ENCODE assay signal across 12 cellular contexts in genomic region chr6:11230158-11231107, GRCh38. TPM values are rescaled to one million over a fixed set of nuclear protein-coding genes. Genes with fewer than 3 reads are reported as not detected.
DNase-seq lines count a peak whose midpoint lies in the region; ATAC-seq and TF ChIP-seq lines count a peak whose summit lies in the region.
"Had no signal": no experiment of that assay in that cellular context is flagged by ENCODE, and none has a peak within 500 bp of the region (broad histone marks: within the 10 kb centered on the region; RNA-seq: fewer than 3 reads in every experiment).

No MANE protein-coding gene starts in this region.

- no peak for DNase-seq in AG04449 (ENCODE audit: low read depth, low spot score)
- peak; percentile 65 for DNase-seq in M059J (ENCODE audit: low read depth)
- DNase-seq in natural killer cell treated with Interleukin-12 subunit alpha and Interleukin-12 subunit beta and Interleukin-15 and Interleukin-18, amount 100 ng/mL, for 72 hours (ENCODE audit: low spot score), result no peak
- DNase-seq in NCI-H82 treated with DMSO at 0.1 percent for 48 hours (lab: John Stamatoyannopoulos, UW; ENCODE audit: unreplicated experiment), result no peak
- no peak for DNase-seq in NCI-H1092 treated with DMSO at 0.1 percent for 48 hours (lab: John Stamatoyannopoulos, UW)
- DNase-seq: activated naive CD4-positive, alpha-beta T cell treated with Interleukin-2 at 50 U/mL for 16 hours; GDM1; NCI-H69; retina had no signal

- POLR2A ChIA-PET in AG04449 (lab: Yijun Ruan, JAX), result interaction anchor here (2.5 kb wide), 1 partner anchor 262 kb away, joined by 11 read pairs; no protein-coding TSS in a partner anchor

- H3K4me1 ChIP-seq in duodenal mucosa (ENCODE audit: control insufficient read depth in 1 of 2, insufficient read depth in 2 of 2, low read length in 2 of 2), result peaks cover 15 to 17% of the 10 kb centered on the region in 2 donors

- H3K27ac ChIP-seq in duodenal mucosa (ENCODE audit: low read depth, low read length), result peak overlapping the region; percentile 88

- H3K27ac Mint-ChIP-seq in natural killer cell treated with Interleukin-12 subunit alpha and Interleukin-12 subunit beta and Interleukin-15 and Interleukin-18, amount 100 ng/mL, for 72 hours, result peak overlapping the region; percentile 98 to 99

- no peaks in the 10 kb centered on the region for H3K9me3 ChIP-seq in duodenal mucosa (ENCODE audit: control insufficient read depth in 1 of 2, low read length in 2 of 2)

- H3K9me3 Mint-ChIP-seq in natural killer cell treated with Interleukin-12 subunit alpha and Interleukin-12 subunit beta and Interleukin-15 and Interleukin-18, amount 100 ng/mL, for 72 hours, result no peaks in the 10 kb centered on the region

- peaks cover 70 to 78% of the 10 kb centered on the region in 2 donors for H3K4me1 Mint-ChIP-seq in natural killer cell treated with Interleukin-12 subunit alpha and Interleukin-12 subunit beta and Interleukin-15 and Interleukin-18, amount 100 ng/mL, for 72 hours (ENCODE audit: low read depth in 2 of 2)

- H3K4me3 ChIP-seq in AG04449 (ENCODE audit: low read depth, low read length) (peak overlapping the region; percentile 85), duodenal mucosa (ENCODE audit: low read depth in 1 of 2, low read length in 2 of 2) (peak overlapping the region; percentile 78 to 89)

- H3K27me3 ChIP-seq in duodenal mucosa (ENCODE audit: control insufficient read depth in 1 of 2, insufficient read depth in 2 of 2, low read length in 2 of 2), result no peaks in the 10 kb centered on the region

- CTCF ChIA-PET in AG04449 (lab: Yijun Ruan, JAX), result interaction anchor here (1.1 to 5.7 kb wide), 7 partner anchors 10 to 265 kb away, joined by 3 to 55 read pairs (median 10); no protein-coding TSS in a partner anchor

- H3K9ac ChIP-seq in duodenal mucosa (ENCODE audit: low read depth in 1 of 2, low read length in 2 of 2), result peak overlapping the region; percentile 86 to 96

- no peak for TF ChIP-seq CTCF in AG04449 (IDR thresholded peaks at IDR 0.05; ENCODE audit: insufficient read depth, low read length, missing control alignments)

- peak overlapping the region; percentile 97 for H3K4me3 Mint-ChIP-seq in natural killer cell treated with Interleukin-12 subunit alpha and Interleukin-12 subunit beta and Interleukin-15 and Interleukin-18, amount 100 ng/mL, for 72 hours

- no peaks in the 10 kb centered on the region for H3K27me3 Mint-ChIP-seq in natural killer cell treated with Interleukin-12 subunit alpha and Interleukin-12 subunit beta and Interleukin-15 and Interleukin-18, amount 100 ng/mL, for 72 hours

- peaks cover 7% of the 10 kb centered on the region for H3K36me3 Mint-ChIP-seq in natural killer cell treated with Interleukin-12 subunit alpha and Interleukin-12 subunit beta and Interleukin-15 and Interleukin-18, amount 100 ng/mL, for 72 hours

- no peak for ATAC-seq in natural killer cell treated with Interleukin-12 subunit alpha and Interleukin-12 subunit beta and Interleukin-15 and Interleukin-18, amount 100 ng/mL, for 72 hours
- no peak for ATAC-seq in HG03196 (IDR thresholded peaks at IDR 0.05; ENCODE audit: unreplicated experiment)
- ATAC-seq in GM21786 (IDR thresholded peaks at IDR 0.05; ENCODE audit: unreplicated experiment), result no peak

- no peaks in the 10 kb centered on the region for H3K36me3 ChIP-seq in duodenal mucosa (ENCODE audit: control insufficient read depth in 1 of 2, insufficient read depth in 2 of 2, low read length in 2 of 2)

RNA-seq across cellular contexts. Expression of gene NEDD9, which starts 2.0 kb away (rescaled TPM):
- 53.5 and 79.4 TPM in 2 replicates for total RNA-seq in M059J (2014; rRNA removed; shearing (Covaris generic))
- 10 to 100 TPM; 59.9 to 81.3 TPM for total RNA-seq in natural killer cell treated with Interleukin-12 subunit alpha and Interleukin-12 subunit beta and Interleukin-15 and Interleukin-18, amount 100 ng/mL, for 72 hours
